Comparison of ENCODE assay signal across 33 cellular contexts in genomic region chr1:190344454-190344853, GRCh38.
"Had no signal": no experiment of that assay in that cellular context is flagged by ENCODE, and none has a peak within 500 bp of the region (broad histone marks: within the 10 kb centered on the region; RNA-seq: fewer than 3 reads in every experiment).

No MANE protein-coding gene starts in this region.

- H3K4me1 Mint-ChIP-seq: activated B cell treated with CpG ODN at 0.5 μM for 24 hours; activated CD4-positive, alpha-beta T cell treated with anti-CD3 and anti-CD28 coated beads, Interleukin-2, amount 10 ng/mL, durations not matched to agents 24 days and 14 days; activated CD8-positive, alpha-beta memory T cell treated with anti-CD3 and anti-CD28 coated beads, Interleukin-2, amount 10 ng/mL, durations not matched to agents 7 days and 5 days; activated naive CD4-positive, alpha-beta T cell treated with anti-CD3 and anti-CD28 coated beads, Interleukin-2, amount 50 U/mL, for 24 hours; activated naive CD8-positive, alpha-beta T cell treated with anti-CD3 and anti-CD28 coated beads for 36 hours; activated naive CD8-positive, alpha-beta T cell treated with anti-CD3 and anti-CD28 coated beads, Interleukin-2, amount 50 U/mL, for 24 hours; central memory CD8-positive, alpha-beta T cell; endodermal cell; T-helper 17 cell had no signal

- DNase-seq: activated B cell treated with CpG ODN at 0.5 μM for 24 hours; activated CD4-positive, alpha-beta memory T cell treated with anti-CD3 and anti-CD28 coated beads for 36 hours; activated CD4-positive, alpha-beta T cell treated with anti-CD3 and anti-CD28 coated beads, Interleukin-2, amount 10 ng/mL, durations not matched to agents 24 days and 14 days; activated CD8-positive, alpha-beta memory T cell treated with anti-CD3 and anti-CD28 coated beads, Interleukin-2, amount 10 ng/mL, durations not matched to agents 7 days and 5 days; activated CD8-positive, alpha-beta memory T cell treated with anti-CD3 and anti-CD28 coated beads, Interleukin-2, amount 50 U/mL, for 4 hours; activated CD8-positive, alpha-beta T cell treated with anti-CD3 and anti-CD28 coated beads, Interleukin-2, amount 10 ng/mL, durations not matched to agents 7 days and 5 days; activated effector memory CD4-positive, alpha-beta T cell treated with anti-CD3 and anti-CD28 coated beads, Interleukin-2, amount 50 U/mL, for 16 hours; activated naive CD4-positive, alpha-beta T cell treated with anti-CD3 and anti-CD28 coated beads for 36 hours; activated naive CD8-positive, alpha-beta T cell treated with anti-CD3 and anti-CD28 coated beads for 36 hours; activated naive CD8-positive, alpha-beta T cell treated with anti-CD3 and anti-CD28 coated beads, Interleukin-2, amount 50 U/mL, for 24 hours; activated T-cell treated with anti-CD3 and anti-CD28 coated beads, Interleukin-2, amount 50 U/mL, for 1 hour; activated T-cell treated with anti-CD3 and anti-CD28 coated beads, Interleukin-2, amount 50 U/mL, for 48 hours; adrenal gland; brain microvascular endothelial cell; dorsolateral prefrontal cortex; effector memory CD4-positive, alpha-beta T cell; endodermal cell; foreskin keratinocyte; gastrocnemius medialis; glutamatergic neuron; heart left ventricle; T-helper 1 cell; T-helper 17 cell; T1000; WERI-Rb-1 had no signal

- H3K9me3 Mint-ChIP-seq: activated B cell treated with CpG ODN at 0.5 μM for 24 hours; activated CD4-positive, alpha-beta T cell treated with anti-CD3 and anti-CD28 coated beads, Interleukin-2, amount 10 ng/mL, durations not matched to agents 24 days and 14 days; activated naive CD8-positive, alpha-beta T cell treated with anti-CD3 and anti-CD28 coated beads for 36 hours; activated T-helper 1 cell treated with anti-CD3 and anti-CD28 coated beads, Interleukin-12 subunit alpha, Interleukin-12 subunit beta, Interleukin-2, Interleukin-4 antibody, amounts not matched to agents 30 ng/mL and 10 ng/mL and 1 ng/mL, durations not matched to agents 14 hours and 24 hours and 36 hours; dendritic cell treated with granulocyte-macrophage colony-stimulating factor and Interleukin-4, amounts not matched to agents 40 ng/mL and 50 ng/mL, for 4 days; endodermal cell; T-helper 2 cell treated with Interferon-gamma antibody and Interleukin-4, amounts not matched to agents 5 μg/mL and 100 μg/mL, for 36 hours had no signal

- H3K4me3 Mint-ChIP-seq: activated B cell treated with CpG ODN at 0.5 μM for 24 hours; activated CD4-positive, alpha-beta memory T cell treated with anti-CD3 and anti-CD28 coated beads for 36 hours; activated CD4-positive, alpha-beta T cell treated with anti-CD3 and anti-CD28 coated beads, Interleukin-2, amount 10 ng/mL, durations not matched to agents 24 days and 14 days; activated CD8-positive, alpha-beta memory T cell treated with anti-CD3 and anti-CD28 coated beads, Interleukin-2, amount 10 ng/mL, durations not matched to agents 7 days and 5 days; activated CD8-positive, alpha-beta T cell treated with anti-CD3 and anti-CD28 coated beads, Interleukin-2, amount 10 ng/mL, durations not matched to agents 7 days and 5 days; activated naive CD4-positive, alpha-beta T cell treated with anti-CD3 and anti-CD28 coated beads for 36 hours; activated naive CD4-positive, alpha-beta T cell treated with anti-CD3 and anti-CD28 coated beads, Interleukin-2, amount 50 U/mL, for 24 hours; activated naive CD8-positive, alpha-beta T cell treated with anti-CD3 and anti-CD28 coated beads for 36 hours; activated naive CD8-positive, alpha-beta T cell treated with anti-CD3 and anti-CD28 coated beads, Interleukin-2, amount 50 U/mL, for 24 hours; activated T-helper 1 cell treated with anti-CD3 and anti-CD28 coated beads, Interleukin-12 subunit alpha, Interleukin-12 subunit beta, Interleukin-2, Interleukin-4 antibody, amounts not matched to agents 30 ng/mL and 10 ng/mL and 1 ng/mL, durations not matched to agents 14 hours and 24 hours and 36 hours; central memory CD8-positive, alpha-beta T cell; dendritic cell treated with granulocyte-macrophage colony-stimulating factor and Interleukin-4, amounts not matched to agents 40 ng/mL and 50 ng/mL, for 4 days; endodermal cell; T-helper 17 cell; T-helper 2 cell treated with Interferon-gamma antibody and Interleukin-4, amounts not matched to agents 5 μg/mL and 100 μg/mL, for 36 hours had no signal

- H3K27me3 Mint-ChIP-seq: activated B cell treated with CpG ODN at 0.5 μM for 24 hours; activated CD4-positive, alpha-beta memory T cell treated with anti-CD3 and anti-CD28 coated beads for 36 hours; activated CD4-positive, alpha-beta T cell treated with anti-CD3 and anti-CD28 coated beads, Interleukin-2, amount 10 ng/mL, durations not matched to agents 24 days and 14 days; activated CD8-positive, alpha-beta memory T cell treated with anti-CD3 and anti-CD28 coated beads, Interleukin-2, amount 10 ng/mL, durations not matched to agents 7 days and 5 days; activated naive CD4-positive, alpha-beta T cell treated with anti-CD3 and anti-CD28 coated beads, Interleukin-2, amount 50 U/mL, for 24 hours; activated naive CD8-positive, alpha-beta T cell treated with anti-CD3 and anti-CD28 coated beads for 36 hours; activated naive CD8-positive, alpha-beta T cell treated with anti-CD3 and anti-CD28 coated beads, Interleukin-2, amount 50 U/mL, for 24 hours; central memory CD8-positive, alpha-beta T cell; dendritic cell treated with granulocyte-macrophage colony-stimulating factor and Interleukin-4, amounts not matched to agents 40 ng/mL and 50 ng/mL, for 4 days; T-helper 17 cell had no signal

- ATAC-seq: activated CD4-positive, CD25-positive, alpha-beta regulatory T cell treated with anti-CD3 and anti-CD28 coated beads, Interleukin-2, amount 50 U/mL, for 24 hours; activated CD8-positive, alpha-beta memory T cell treated with anti-CD3 and anti-CD28 coated beads, Interleukin-2, amount 10 ng/mL, durations not matched to agents 7 days and 5 days; activated CD8-positive, alpha-beta T cell treated with anti-CD3 and anti-CD28 coated beads, Interleukin-2, amount 10 ng/mL, durations not matched to agents 7 days and 5 days; activated naive CD8-positive, alpha-beta T cell treated with anti-CD3 and anti-CD28 coated beads, Interleukin-2, amount 50 U/mL, for 24 hours; esophagus mucosa; foreskin keratinocyte; gastrocnemius medialis; heart left ventricle; T-helper 17 cell had no signal

- H3K36me3 Mint-ChIP-seq: activated CD4-positive, alpha-beta memory T cell treated with anti-CD3 and anti-CD28 coated beads for 36 hours; activated CD8-positive, alpha-beta memory T cell treated with anti-CD3 and anti-CD28 coated beads, Interleukin-2, amount 10 ng/mL, durations not matched to agents 7 days and 5 days; activated naive CD4-positive, alpha-beta T cell treated with anti-CD3 and anti-CD28 coated beads, Interleukin-2, amount 50 U/mL, for 24 hours; activated naive CD8-positive, alpha-beta T cell treated with anti-CD3 and anti-CD28 coated beads for 36 hours had no signal

- H3K27ac Mint-ChIP-seq: activated B cell treated with CpG ODN at 0.5 μM for 24 hours; activated CD4-positive, alpha-beta memory T cell treated with anti-CD3 and anti-CD28 coated beads for 36 hours; activated CD4-positive, alpha-beta T cell treated with anti-CD3 and anti-CD28 coated beads, Interleukin-2, amount 10 ng/mL, durations not matched to agents 24 days and 14 days; activated CD8-positive, alpha-beta memory T cell treated with anti-CD3 and anti-CD28 coated beads, Interleukin-2, amount 10 ng/mL, durations not matched to agents 7 days and 5 days; activated CD8-positive, alpha-beta T cell treated with anti-CD3 and anti-CD28 coated beads, Interleukin-2, amount 10 ng/mL, durations not matched to agents 7 days and 5 days; activated naive CD4-positive, alpha-beta T cell treated with anti-CD3 and anti-CD28 coated beads for 36 hours; activated naive CD4-positive, alpha-beta T cell treated with anti-CD3 and anti-CD28 coated beads, Interleukin-2, amount 50 U/mL, for 24 hours; activated naive CD8-positive, alpha-beta T cell treated with anti-CD3 and anti-CD28 coated beads for 36 hours; activated naive CD8-positive, alpha-beta T cell treated with anti-CD3 and anti-CD28 coated beads, Interleukin-2, amount 50 U/mL, for 24 hours; activated T-helper 1 cell treated with anti-CD3 and anti-CD28 coated beads, Interleukin-12 subunit alpha, Interleukin-12 subunit beta, Interleukin-2, Interleukin-4 antibody, amounts not matched to agents 30 ng/mL and 10 ng/mL and 1 ng/mL, durations not matched to agents 14 hours and 24 hours and 36 hours; activated T-helper 2 cell treated with anti-CD3 and anti-CD28 coated beads, Interferon-gamma antibody, Interleukin-2, Interleukin-4, amounts not matched to agents 10 μg/mL and 5 μg/mL and 100 μg/mL, durations not matched to agents 14 hours and 24 hours and 36 hours; dendritic cell treated with granulocyte-macrophage colony-stimulating factor and Interleukin-4, amounts not matched to agents 40 ng/mL and 50 ng/mL, for 4 days; endodermal cell; T-helper 17 cell; T-helper 2 cell treated with Interferon-gamma antibody and Interleukin-4, amounts not matched to agents 5 μg/mL and 100 μg/mL, for 36 hours had no signal
